1 cellular context compared by ENCODE assay signal in the genomic region with DNA sequence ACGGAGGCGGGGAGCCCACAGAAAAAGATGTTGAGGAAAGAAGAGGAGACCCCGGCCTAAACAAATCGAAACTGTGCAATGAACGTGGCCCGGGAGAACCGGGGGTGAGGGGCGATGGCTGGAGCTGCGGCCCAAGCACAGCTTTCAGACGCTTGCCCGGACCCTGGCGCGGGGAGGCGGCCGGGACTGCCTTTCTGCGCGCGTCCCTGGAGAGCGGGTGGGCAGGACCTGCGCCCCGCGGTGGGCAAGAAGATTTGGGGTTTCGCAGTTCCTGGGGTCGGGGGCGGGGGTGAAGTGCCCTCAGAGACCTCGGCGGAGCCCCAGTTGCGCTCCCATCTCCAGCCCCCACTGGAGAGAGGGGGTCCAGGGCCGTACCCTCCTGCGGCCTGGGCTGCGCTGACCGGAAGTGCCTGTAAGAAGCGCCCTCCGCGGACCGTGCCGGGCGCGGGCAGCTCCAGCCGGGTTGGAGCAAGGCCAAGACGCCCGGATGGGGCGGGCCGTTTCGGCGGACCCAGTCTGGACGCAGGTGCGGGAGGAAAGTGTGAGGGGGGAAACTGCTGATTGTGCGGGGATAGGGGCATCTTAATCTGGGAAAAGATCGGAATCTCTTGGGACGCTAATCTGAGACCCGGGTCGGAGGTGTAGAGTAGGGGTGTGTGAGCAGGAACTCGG.
TF ChIP-seq lines count a peak whose summit lies in the region.

No MANE protein-coding gene starts in this region.

TF ChIP-seq in liver, 16 proteins besides CTCF, POLR2A, EP300 and RAD21 (continued from another document):
- no peak for TF ChIP-seq REST (IDR thresholded peaks at IDR 0.05)
- no peak for TF ChIP-seq FOXA2 (IDR thresholded peaks at IDR 0.05)
- TF ChIP-seq FOXA1 (IDR thresholded peaks at IDR 0.05): no peak
- no peak for TF ChIP-seq HNF4G (IDR thresholded peaks at IDR 0.05)
- TF ChIP-seq YY1 (IDR thresholded peaks at IDR 0.05): no peak
